ENCODE assay signal across 9 cellular contexts in genomic region chr1:202964755-202965440, GRCh38. TPM values are rescaled to one million over a fixed set of nuclear protein-coding genes. Genes with fewer than 3 reads are reported as not detected.
DNase-seq lines count a peak whose midpoint lies in the region.
"Had no signal": no experiment of that assay in that cellular context is flagged by ENCODE, and none has a peak within 500 bp of the region (broad histone marks: within the 10 kb centered on the region; RNA-seq: fewer than 3 reads in every experiment).

No MANE protein-coding gene starts in this region.

- H3K27ac ChIP-seq in HUES6 (ENCODE audit: low read depth, low read length) (no peak overlapping the region), esophagus (ENCODE audit: low read depth in 2 of 2, low read length in 1 of 2) (peak overlapping the region; percentile 82 to 88)
- H3K27ac ChIP-seq: Peyer's patch had no signal

- H3K36me3 Mint-ChIP-seq in immature natural killer cell, result peaks cover 0 to 9% (median 4%) of the 10 kb centered on the region in 3 donors

- H3K27me3 ChIP-seq in HUES6 (ENCODE audit: control insufficient read depth, insufficient read depth, low read length), result 0 out of 2 replicates have a peak, but pooled peaks cover 3% of the 10 kb centered on the region
- H3K27me3 ChIP-seq in esophagus (ENCODE audit: control insufficient read depth in 1 of 2, insufficient read depth in 2 of 2, low read length in 2 of 2), result no peaks in the 10 kb centered on the region
- H3K27me3 ChIP-seq: Peyer's patch had no signal

- WGBS in esophagus, 2 donors, result 56 to 66% methylated on average over 6 of the region's 6 CpGs

- peaks cover 2 to 8% (median 5%) of the 10 kb centered on the region in 3 donors for H3K27me3 Mint-ChIP-seq in immature natural killer cell (ENCODE audit: low read depth in 3 of 3)

- peak overlapping the region; percentile 19 for H3K9ac ChIP-seq in HUES6 (ENCODE audit: low read length)

- H3K4me1 Mint-ChIP-seq in immature natural killer cell, result peaks cover 18 to 30% of the 10 kb centered on the region in 2 donors

- no peaks in the 10 kb centered on the region for H3K9me3 Mint-ChIP-seq in immature natural killer cell

- peak overlapping the region in 2 of 5 donors; percentile 25 to 35 for H3K4me3 Mint-ChIP-seq in immature natural killer cell

- H3K9me3 ChIP-seq in HUES6 (ENCODE audit: control insufficient read depth, insufficient read depth, low read depth, low read length), result no peaks in the 10 kb centered on the region
- H3K9me3 ChIP-seq in esophagus (ENCODE audit: control insufficient read depth in 2 of 2, insufficient read depth in 1 of 2, low read depth in 1 of 2, low read length in 1 of 2), result no peaks in the 10 kb centered on the region
- H3K9me3 ChIP-seq: Peyer's patch had no signal

- H3K4me1 ChIP-seq in HUES6 (ENCODE audit: control insufficient read depth, insufficient read depth, low read length) (peaks cover 6% of the 10 kb centered on the region), esophagus (ENCODE audit: control insufficient read depth in 2 of 2, insufficient read depth in 2 of 2, low read length in 1 of 2) (peaks cover 6 to 20% of the 10 kb centered on the region in 2 donors)

- H3K4me3 ChIP-seq in HUES6 (ENCODE audit: low read depth, low read length), result no peak overlapping the region
- H3K4me3 ChIP-seq in esophagus (ENCODE audit: low read depth in 1 of 2, low read length in 2 of 2), result peak overlapping the region in 1 of 2 donors; percentile 16
- H3K4me3 ChIP-seq in skeletal muscle cell (ENCODE audit: low read depth, low read length), result no peak overlapping the region
- H3K4me3 ChIP-seq: Peyer's patch had no signal

- DNase-seq in NCI-H345 treated with DMSO at 0.1 percent for 48 hours (lab: John Stamatoyannopoulos, UW; ENCODE audit: unreplicated experiment), result peak; percentile 99
- peak; percentile 67 for DNase-seq in skeletal muscle cell (ENCODE audit: low read depth)
- DNase-seq in NCI-H82 treated with DMSO at 0.1 percent for 48 hours (lab: John Stamatoyannopoulos, UW; ENCODE audit: unreplicated experiment), result no peak
- DNase-seq in immature natural killer cell, result no peak
- no peak for DNase-seq in GM19240 (ENCODE audit: insufficient read length, low spot score)
- DNase-seq: kidney glomerular epithelial cell, Peyer's patch had no signal

- H3K36me3 ChIP-seq in HUES6 (ENCODE audit: control insufficient read depth, insufficient read depth, low read length) (peaks cover 33% of the 10 kb centered on the region), esophagus (ENCODE audit: control insufficient read depth in 2 of 2, insufficient read depth in 2 of 2, low read length in 1 of 2) (peaks cover 12 to 13% of the 10 kb centered on the region in 2 donors)

- H3K27ac Mint-ChIP-seq in immature natural killer cell, result peak overlapping the region in 3 of 6 donors; percentile 9 to 17 (median 14)

RNA-seq across cellular contexts. Expression of gene CYB5R1, which starts 2.2 kb away (rescaled TPM):
- polyA plus RNA-seq in esophagus, result 10 to 100 TPM; 29.9 to 72.5 TPM
- 10 to 100 TPM; 34.6 to 51.0 (median 48.1) TPM for polyA plus RNA-seq in immature natural killer cell

RNA-seq across cellular contexts. Expression of gene ADIPOR1, which starts 6.8 kb away (rescaled TPM):
- polyA plus RNA-seq in esophagus (10 to 100 TPM; 96.2 to 98.4 TPM), immature natural killer cell (100 to 1,000 TPM in 1 of 3 donors, 10 to 100 TPM in 2; 81.5 to 149 (median 95.0) TPM)

RNA-seq across cellular contexts. Expression of gene KLHL12, which starts 37.9 kb away (rescaled TPM):
- polyA plus RNA-seq in esophagus, result 10 to 100 TPM; 10.7 to 11.5 TPM
- polyA plus RNA-seq in immature natural killer cell, result 10 to 100 TPM; 10.7 to 27.7 (median 16.5) TPM

RNA-seq across cellular contexts. Expression of gene TMEM183A, which starts 42.3 kb away (rescaled TPM):
- polyA plus RNA-seq in esophagus, result 10 to 100 TPM; 24.2 to 38.6 TPM
- polyA plus RNA-seq in immature natural killer cell, result 10 to 100 TPM; 55.0 to 83.2 (median 64.2) TPM

Comparison
In these comparisons a context has a peak if more than half of its experiments do, and no peak if none do; other contexts are left out.
1. DNase-seq: peak in NCI-H345 treated with DMSO at 0.1 percent for 48 hours (single experiment) and skeletal muscle cell (single experiment); none in NCI-H82 treated with DMSO at 0.1 percent for 48 hours (single experiment), immature natural killer cell (0 of 3) and GM19240 (single experiment).